Comparison of ENCODE assay signal across 1 cellular context in the genomic region with DNA sequence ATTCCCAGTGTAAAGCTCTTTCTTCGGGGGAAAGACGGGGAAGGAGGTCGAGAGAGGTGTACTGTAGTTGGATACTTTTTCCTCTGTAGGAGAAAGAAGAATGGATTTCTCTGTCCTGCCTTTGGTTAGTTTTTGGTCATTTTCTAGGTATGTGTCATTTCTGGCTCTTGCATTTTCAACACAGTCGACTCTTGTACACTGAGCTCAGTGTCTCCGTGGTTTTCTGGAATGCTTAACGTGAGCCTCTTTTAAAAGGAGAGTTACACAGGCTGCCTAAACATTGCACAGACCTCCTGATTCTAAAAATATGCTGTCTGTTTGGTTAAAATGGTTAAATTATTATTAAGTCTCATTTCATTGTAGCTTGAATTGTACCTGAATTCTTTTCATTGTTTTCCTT.
TF ChIP-seq lines count a peak whose summit lies in the region.

No MANE protein-coding gene starts in this region.

TF ChIP-seq in K562, 482 proteins besides CTCF, POLR2A, EP300 and RAD21:
- no peak for TF ChIP-seq MYBL2 (IDR thresholded peaks at IDR 0.05; ENCODE audit: low read depth)
- no peak for TF ChIP-seq MYBL2 (CRISPR knock-in tag; IDR thresholded peaks at IDR 0.05; ENCODE audit: borderline replicate concordance)
- no peak for TF ChIP-seq HOXB6 (CRISPR knock-in tag; IDR thresholded peaks at IDR 0.05; ENCODE audit: borderline replicate concordance)
- TF ChIP-seq ATF1 (CRISPR knock-in tag; IDR thresholded peaks at IDR 0.05), result no peak
- TF ChIP-seq ATF1 (tag; IDR thresholded peaks at IDR 0.05), result no peak
- no peak for TF ChIP-seq NR2C1 (IDR thresholded peaks at IDR 0.05)
- no peak for TF ChIP-seq NR2C1 (tag; IDR thresholded peaks at IDR 0.05)
- no peak for TF ChIP-seq BCOR (IDR thresholded peaks at IDR 0.05)
- TF ChIP-seq, protein P1, sequence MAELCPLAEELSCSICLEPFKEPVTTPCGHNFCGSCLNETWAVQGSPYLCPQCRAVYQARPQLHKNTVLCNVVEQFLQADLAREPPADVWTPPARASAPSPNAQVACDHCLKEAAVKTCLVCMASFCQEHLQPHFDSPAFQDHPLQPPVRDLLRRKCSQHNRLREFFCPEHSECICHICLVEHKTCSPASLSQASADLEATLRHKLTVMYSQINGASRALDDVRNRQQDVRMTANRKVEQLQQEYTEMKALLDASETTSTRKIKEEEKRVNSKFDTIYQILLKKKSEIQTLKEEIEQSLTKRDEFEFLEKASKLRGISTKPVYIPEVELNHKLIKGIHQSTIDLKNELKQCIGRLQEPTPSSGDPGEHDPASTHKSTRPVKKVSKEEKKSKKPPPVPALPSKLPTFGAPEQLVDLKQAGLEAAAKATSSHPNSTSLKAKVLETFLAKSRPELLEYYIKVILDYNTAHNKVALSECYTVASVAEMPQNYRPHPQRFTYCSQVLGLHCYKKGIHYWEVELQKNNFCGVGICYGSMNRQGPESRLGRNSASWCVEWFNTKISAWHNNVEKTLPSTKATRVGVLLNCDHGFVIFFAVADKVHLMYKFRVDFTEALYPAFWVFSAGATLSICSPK (IDR thresholded peaks at IDR 0.05; ENCODE audit: borderline replicate concordance), result no peak
- TF ChIP-seq, protein P2, sequence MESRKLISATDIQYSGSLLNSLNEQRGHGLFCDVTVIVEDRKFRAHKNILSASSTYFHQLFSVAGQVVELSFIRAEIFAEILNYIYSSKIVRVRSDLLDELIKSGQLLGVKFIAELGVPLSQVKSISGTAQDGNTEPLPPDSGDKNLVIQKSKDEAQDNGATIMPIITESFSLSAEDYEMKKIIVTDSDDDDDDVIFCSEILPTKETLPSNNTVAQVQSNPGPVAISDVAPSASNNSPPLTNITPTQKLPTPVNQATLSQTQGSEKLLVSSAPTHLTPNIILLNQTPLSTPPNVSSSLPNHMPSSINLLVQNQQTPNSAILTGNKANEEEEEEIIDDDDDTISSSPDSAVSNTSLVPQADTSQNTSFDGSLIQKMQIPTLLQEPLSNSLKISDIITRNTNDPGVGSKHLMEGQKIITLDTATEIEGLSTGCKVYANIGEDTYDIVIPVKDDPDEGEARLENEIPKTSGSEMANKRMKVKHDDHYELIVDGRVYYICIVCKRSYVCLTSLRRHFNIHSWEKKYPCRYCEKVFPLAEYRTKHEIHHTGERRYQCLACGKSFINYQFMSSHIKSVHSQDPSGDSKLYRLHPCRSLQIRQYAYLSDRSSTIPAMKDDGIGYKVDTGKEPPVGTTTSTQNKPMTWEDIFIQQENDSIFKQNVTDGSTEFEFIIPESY (CRISPR knock-in tag; IDR thresholded peaks at IDR 0.05), result no peak
- TF ChIP-seq TAL1 (IDR thresholded peaks at IDR 0.05), result no peak
- TF ChIP-seq CBX3 (IDR thresholded peaks at IDR 0.05; ENCODE audit: borderline replicate concordance in 1 of 2, low read length in 2 of 2), result no peak
- TF ChIP-seq, protein P3, sequence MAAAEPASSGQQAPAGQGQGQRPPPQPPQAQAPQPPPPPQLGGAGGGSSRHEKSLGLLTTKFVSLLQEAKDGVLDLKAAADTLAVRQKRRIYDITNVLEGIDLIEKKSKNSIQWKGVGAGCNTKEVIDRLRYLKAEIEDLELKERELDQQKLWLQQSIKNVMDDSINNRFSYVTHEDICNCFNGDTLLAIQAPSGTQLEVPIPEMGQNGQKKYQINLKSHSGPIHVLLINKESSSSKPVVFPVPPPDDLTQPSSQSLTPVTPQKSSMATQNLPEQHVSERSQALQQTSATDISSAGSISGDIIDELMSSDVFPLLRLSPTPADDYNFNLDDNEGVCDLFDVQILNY (CRISPR knock-in tag; IDR thresholded peaks at IDR 0.05), result no peak
- TF ChIP-seq, protein P4, sequence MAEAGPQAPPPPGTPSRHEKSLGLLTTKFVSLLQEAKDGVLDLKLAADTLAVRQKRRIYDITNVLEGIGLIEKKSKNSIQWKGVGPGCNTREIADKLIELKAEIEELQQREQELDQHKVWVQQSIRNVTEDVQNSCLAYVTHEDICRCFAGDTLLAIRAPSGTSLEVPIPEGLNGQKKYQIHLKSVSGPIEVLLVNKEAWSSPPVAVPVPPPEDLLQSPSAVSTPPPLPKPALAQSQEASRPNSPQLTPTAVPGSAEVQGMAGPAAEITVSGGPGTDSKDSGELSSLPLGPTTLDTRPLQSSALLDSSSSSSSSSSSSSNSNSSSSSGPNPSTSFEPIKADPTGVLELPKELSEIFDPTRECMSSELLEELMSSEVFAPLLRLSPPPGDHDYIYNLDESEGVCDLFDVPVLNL (CRISPR knock-in tag; IDR thresholded peaks at IDR 0.05; ENCODE audit: low read depth), result no peak
- no peak for TF ChIP-seq MEF2A (IDR thresholded peaks at IDR 0.05; ENCODE audit: control insufficient read depth, low read depth, low read length)
- TF ChIP-seq NBN (IDR thresholded peaks at IDR 0.05; ENCODE audit: low read depth), result no peak
